ENCODE assay signal across 11 cellular contexts in the genomic region with DNA sequence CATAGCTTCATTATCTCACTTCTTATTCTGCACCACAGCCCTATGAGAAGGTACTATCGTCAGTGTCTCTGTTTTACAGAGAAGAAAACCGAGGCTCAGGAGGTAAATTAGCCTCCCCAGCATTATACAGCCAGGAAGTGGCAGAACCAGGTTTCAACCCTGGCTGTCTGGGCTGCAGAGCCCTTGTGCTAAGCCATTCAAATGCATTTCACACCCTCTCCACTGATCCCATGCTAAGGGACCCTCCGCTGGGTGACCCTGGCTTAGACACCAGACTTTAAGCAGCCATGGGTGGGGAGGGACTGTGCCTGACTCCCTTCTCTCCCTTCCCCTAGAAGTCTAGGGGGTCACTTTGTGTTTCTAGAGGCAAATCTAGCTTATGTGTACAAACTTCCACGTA.
DNase-seq lines count a peak whose midpoint lies in the region; ATAC-seq and TF ChIP-seq lines count a peak whose summit lies in the region.
"Had no signal": no experiment of that assay in that cellular context is flagged by ENCODE, and none has a peak within 500 bp of the region (broad histone marks: within the 10 kb centered on the region; RNA-seq: fewer than 3 reads in every experiment).

No MANE protein-coding gene starts in this region.

- H3K4me1 Mint-ChIP-seq in GM23338: peaks cover 5% of the 10 kb centered on the region
- H3K4me1 Mint-ChIP-seq in WTC11: peaks cover 12% of the 10 kb centered on the region
- H3K4me1 Mint-ChIP-seq: CD8-positive, alpha-beta memory T cell had no signal

- peak overlapping the region; percentile 52; the same call in 1 of the 2 replicates for H2AFZ ChIP-seq in GM23338

- POLR2A ChIA-PET in WTC11 (lab: Charles Lee): no interaction called here

- ATAC-seq in GM23338 (peak; percentile 82), WTC11 (peak; percentile 73), GM18907 (IDR thresholded peaks at IDR 0.05; ENCODE audit: unreplicated experiment) (no peak), left lobe of liver (no peak)

- H3K4me2 ChIP-seq in GM23338: no peak overlapping the region

- CTCF ChIA-PET in WTC11 (lab: Charles Lee): no interaction called here

- DNase-seq in GM23338 (ENCODE audit: low spot score): no peak
- DNase-seq in WTC11 (ENCODE audit: low spot score): no peak
- DNase-seq in iPS-NIHi11 (ENCODE audit: low spot score): peak; percentile 31
- no peak for DNase-seq in posterior vena cava (ENCODE audit: low spot score)
- no peak for DNase-seq in GDM1 (lab: John Stamatoyannopoulos, UW)
- DNase-seq in left lobe of liver (ENCODE audit: low spot score): no peak
- DNase-seq: BE2C; CD8-positive, alpha-beta memory T cell; DMS79; KG1 had no signal

- peaks cover 3% of the 10 kb centered on the region; the same call in 1 of the 3 replicates for H3K9me3 Mint-ChIP-seq in GM23338
- no peaks in the 10 kb centered on the region for H3K9me3 Mint-ChIP-seq in WTC11
- H3K9me3 Mint-ChIP-seq: CD8-positive, alpha-beta memory T cell had no signal

- no peaks in the 10 kb centered on the region for H3K27me3 ChIP-seq in GM23338 (ENCODE audit: insufficient read depth)
- H3K27me3 ChIP-seq: BE2C had no signal

- intact Hi-C loops in posterior vena cava (cut with DNase I): no loop called here

- no peaks in the 10 kb centered on the region for H3K79me2 ChIP-seq in GM23338 (replicated peaks; ENCODE audit: insufficient read depth)

- no peak overlapping the region for H3K27ac ChIP-seq in GM23338 (ENCODE audit: low read depth)

- H3K4me3 ChIP-seq in GM23338: no peak overlapping the region

- H4K20me1 ChIP-seq in GM23338 (replicated peaks; ENCODE audit: insufficient read depth): no peaks in the 10 kb centered on the region

- no peaks in the 10 kb centered on the region for H3K4me1 ChIP-seq in GM23338 (ENCODE audit: insufficient read depth)
- H3K4me1 ChIP-seq: BE2C had no signal

- TF ChIP-seq CTCF in GM23338 (conservative IDR thresholded peaks at IDR 0.05; ENCODE audit: low read depth in 2 of 2) (no peak), WTC11 (IDR thresholded peaks at IDR 0.05) (no peak)

- no peaks in the 10 kb centered on the region for H3K36me3 Mint-ChIP-seq in GM23338 (ENCODE audit: low read depth)
- H3K36me3 Mint-ChIP-seq in WTC11: no peaks in the 10 kb centered on the region
- H3K36me3 Mint-ChIP-seq: CD8-positive, alpha-beta memory T cell had no signal

- H3K27me3 Mint-ChIP-seq in GM23338 (ENCODE audit: insufficient read depth, low read depth, poor library complexity): no peaks in the 10 kb centered on the region
- H3K27me3 Mint-ChIP-seq in WTC11 (ENCODE audit: low read depth): peaks cover 8% of the 10 kb centered on the region; the same call in 1 of the 2 replicates

- no peaks in the 10 kb centered on the region for H3K36me3 ChIP-seq in GM23338 (ENCODE audit: insufficient read depth)
- H3K36me3 ChIP-seq: BE2C had no signal

- no peaks in the 10 kb centered on the region for H3F3A ChIP-seq in GM23338 (replicated peaks; ENCODE audit: low read depth)

- H3K9me2 ChIP-seq in GM23338 (ENCODE audit: insufficient read depth): no peaks in the 10 kb centered on the region

- H3K4me3 Mint-ChIP-seq in GM23338 (no peak overlapping the region), WTC11 (no peak overlapping the region)
- H3K4me3 Mint-ChIP-seq: CD8-positive, alpha-beta memory T cell had no signal

- H3K27ac Mint-ChIP-seq in GM23338: no peak overlapping the region
- no peak overlapping the region for H3K27ac Mint-ChIP-seq in WTC11
- H3K27ac Mint-ChIP-seq: CD8-positive, alpha-beta memory T cell had no signal

TF ChIP-seq in GM23338, 12 proteins besides CTCF, POLR2A, EP300 and RAD21:
- TF ChIP-seq CREB1 (CRISPR knock-in tag; IDR thresholded peaks at IDR 0.05; ENCODE audit: low read depth) (no peak), EZH2phosphoT487 (IDR thresholded peaks at IDR 0.05; ENCODE audit: unreplicated experiment) (no peak), EZH2 (IDR thresholded peaks at IDR 0.05; ENCODE audit: low read depth, unreplicated experiment) (no peak), ZNF114 (CRISPR knock-in tag; IDR thresholded peaks at IDR 0.05) (no peak), NANOG (IDR thresholded peaks at IDR 0.05; ENCODE audit: borderline replicate concordance) (no peak)

TF ChIP-seq in WTC11, 78 proteins besides CTCF, POLR2A, EP300 and RAD21:
- TF ChIP-seq, protein P1, sequence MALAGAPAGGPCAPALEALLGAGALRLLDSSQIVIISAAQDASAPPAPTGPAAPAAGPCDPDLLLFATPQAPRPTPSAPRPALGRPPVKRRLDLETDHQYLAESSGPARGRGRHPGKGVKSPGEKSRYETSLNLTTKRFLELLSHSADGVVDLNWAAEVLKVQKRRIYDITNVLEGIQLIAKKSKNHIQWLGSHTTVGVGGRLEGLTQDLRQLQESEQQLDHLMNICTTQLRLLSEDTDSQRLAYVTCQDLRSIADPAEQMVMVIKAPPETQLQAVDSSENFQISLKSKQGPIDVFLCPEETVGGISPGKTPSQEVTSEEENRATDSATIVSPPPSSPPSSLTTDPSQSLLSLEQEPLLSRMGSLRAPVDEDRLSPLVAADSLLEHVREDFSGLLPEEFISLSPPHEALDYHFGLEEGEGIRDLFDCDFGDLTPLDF (CRISPR knock-in tag; IDR thresholded peaks at IDR 0.05): no peak
- TF ChIP-seq PRRX2 (CRISPR knock-in tag; IDR thresholded peaks at IDR 0.05) (no peak), TEAD1 (CRISPR knock-in tag; IDR thresholded peaks at IDR 0.05) (no peak), FOXP1 (CRISPR knock-in tag; IDR thresholded peaks at IDR 0.05; ENCODE audit: borderline replicate concordance) (no peak), TEAD4 (CRISPR knock-in tag; IDR thresholded peaks at IDR 0.05) (no peak), ELF4 (CRISPR knock-in tag; IDR thresholded peaks at IDR 0.05; ENCODE audit: low read depth) (no peak), ZNF423 (CRISPR knock-in tag; IDR thresholded peaks at IDR 0.05) (no peak), OVOL2 (CRISPR knock-in tag; IDR thresholded peaks at IDR 0.05; ENCODE audit: borderline replicate concordance) (no peak), MXD4 (CRISPR knock-in tag; IDR thresholded peaks at IDR 0.05; ENCODE audit: borderline replicate concordance) (no peak), FOXJ3 (CRISPR knock-in tag; IDR thresholded peaks at IDR 0.05; ENCODE audit: borderline replicate concordance) (no peak), MYBL2 (CRISPR knock-in tag; IDR thresholded peaks at IDR 0.05) (no peak), NR2C2 (CRISPR knock-in tag; IDR thresholded peaks at IDR 0.05) (no peak), SOX15 (CRISPR knock-in tag; IDR thresholded peaks at IDR 0.05) (no peak), JAZF1 (CRISPR knock-in tag; IDR thresholded peaks at IDR 0.05) (no peak)
- TF ChIP-seq, protein P2, sequence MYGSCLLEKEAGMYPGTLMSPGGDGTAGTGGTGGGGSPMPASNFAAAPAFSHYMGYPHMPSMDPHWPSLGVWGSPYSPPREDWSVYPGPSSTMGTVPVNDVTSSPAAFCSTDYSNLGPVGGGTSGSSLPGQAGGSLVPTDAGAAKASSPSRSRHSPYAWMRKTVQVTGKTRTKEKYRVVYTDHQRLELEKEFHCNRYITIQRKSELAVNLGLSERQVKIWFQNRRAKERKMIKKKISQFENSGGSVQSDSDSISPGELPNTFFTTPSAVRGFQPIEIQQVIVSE (CRISPR knock-in tag; IDR thresholded peaks at IDR 0.05; ENCODE audit: borderline replicate concordance): no peak
- TF ChIP-seq, protein P3, sequence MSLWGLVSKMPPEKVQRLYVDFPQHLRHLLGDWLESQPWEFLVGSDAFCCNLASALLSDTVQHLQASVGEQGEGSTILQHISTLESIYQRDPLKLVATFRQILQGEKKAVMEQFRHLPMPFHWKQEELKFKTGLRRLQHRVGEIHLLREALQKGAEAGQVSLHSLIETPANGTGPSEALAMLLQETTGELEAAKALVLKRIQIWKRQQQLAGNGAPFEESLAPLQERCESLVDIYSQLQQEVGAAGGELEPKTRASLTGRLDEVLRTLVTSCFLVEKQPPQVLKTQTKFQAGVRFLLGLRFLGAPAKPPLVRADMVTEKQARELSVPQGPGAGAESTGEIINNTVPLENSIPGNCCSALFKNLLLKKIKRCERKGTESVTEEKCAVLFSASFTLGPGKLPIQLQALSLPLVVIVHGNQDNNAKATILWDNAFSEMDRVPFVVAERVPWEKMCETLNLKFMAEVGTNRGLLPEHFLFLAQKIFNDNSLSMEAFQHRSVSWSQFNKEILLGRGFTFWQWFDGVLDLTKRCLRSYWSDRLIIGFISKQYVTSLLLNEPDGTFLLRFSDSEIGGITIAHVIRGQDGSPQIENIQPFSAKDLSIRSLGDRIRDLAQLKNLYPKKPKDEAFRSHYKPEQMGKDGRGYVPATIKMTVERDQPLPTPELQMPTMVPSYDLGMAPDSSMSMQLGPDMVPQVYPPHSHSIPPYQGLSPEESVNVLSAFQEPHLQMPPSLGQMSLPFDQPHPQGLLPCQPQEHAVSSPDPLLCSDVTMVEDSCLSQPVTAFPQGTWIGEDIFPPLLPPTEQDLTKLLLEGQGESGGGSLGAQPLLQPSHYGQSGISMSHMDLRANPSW (CRISPR knock-in tag; conservative IDR thresholded peaks at IDR 0.05; ENCODE audit: low read depth): no peak
- TF ChIP-seq, protein P4, sequence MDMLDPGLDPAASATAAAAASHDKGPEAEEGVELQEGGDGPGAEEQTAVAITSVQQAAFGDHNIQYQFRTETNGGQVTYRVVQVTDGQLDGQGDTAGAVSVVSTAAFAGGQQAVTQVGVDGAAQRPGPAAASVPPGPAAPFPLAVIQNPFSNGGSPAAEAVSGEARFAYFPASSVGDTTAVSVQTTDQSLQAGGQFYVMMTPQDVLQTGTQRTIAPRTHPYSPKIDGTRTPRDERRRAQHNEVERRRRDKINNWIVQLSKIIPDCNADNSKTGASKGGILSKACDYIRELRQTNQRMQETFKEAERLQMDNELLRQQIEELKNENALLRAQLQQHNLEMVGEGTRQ (CRISPR knock-in tag; IDR thresholded peaks at IDR 0.05): no peak
- TF ChIP-seq, protein P5, sequence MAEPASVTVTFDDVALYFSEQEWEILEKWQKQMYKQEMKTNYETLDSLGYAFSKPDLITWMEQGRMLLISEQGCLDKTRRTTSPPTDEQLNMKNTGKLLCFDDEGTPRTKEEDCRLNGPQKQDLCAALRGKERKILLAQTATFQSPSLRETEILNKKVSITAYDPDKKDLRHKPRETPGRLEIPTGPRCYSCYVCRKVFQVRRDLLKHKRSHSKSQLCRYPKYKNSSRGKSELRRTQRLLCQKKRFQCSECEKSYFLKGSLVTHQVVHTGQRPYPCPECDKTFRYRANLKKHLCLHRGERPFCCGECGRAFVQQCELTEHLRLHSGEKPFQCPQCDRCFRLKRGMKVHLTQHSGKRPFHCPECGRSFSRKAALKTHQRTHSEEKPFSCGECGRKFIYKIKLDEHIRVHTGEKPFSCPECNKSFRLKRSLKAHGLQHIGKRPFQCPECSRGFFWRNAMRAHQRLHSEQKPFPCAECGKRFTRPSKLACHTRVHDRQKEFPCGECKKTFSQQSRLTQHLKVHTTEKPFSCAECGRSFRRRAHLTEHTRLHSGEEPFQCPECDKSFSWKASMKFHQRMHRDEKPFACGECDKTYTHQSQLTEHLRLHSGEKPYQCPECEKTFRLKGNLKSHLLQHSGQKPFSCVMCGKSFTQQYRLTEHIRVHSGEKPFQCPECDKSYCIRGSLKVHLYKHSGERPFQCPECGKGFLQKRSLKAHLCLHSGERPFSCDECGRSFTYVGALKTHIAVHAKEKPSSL (CRISPR knock-in tag; conservative IDR thresholded peaks at IDR 0.05): no peak

Comparison
In these comparisons a context has a peak if more than half of its experiments do, and no peak if none do; other contexts are left out.
1. ATAC-seq: peak in GM23338 (single experiment) and WTC11 (single experiment); none in GM18907 (single experiment) and left lobe of liver (single experiment).